ENCODE assay signal across 17 cellular contexts in the genomic region with DNA sequence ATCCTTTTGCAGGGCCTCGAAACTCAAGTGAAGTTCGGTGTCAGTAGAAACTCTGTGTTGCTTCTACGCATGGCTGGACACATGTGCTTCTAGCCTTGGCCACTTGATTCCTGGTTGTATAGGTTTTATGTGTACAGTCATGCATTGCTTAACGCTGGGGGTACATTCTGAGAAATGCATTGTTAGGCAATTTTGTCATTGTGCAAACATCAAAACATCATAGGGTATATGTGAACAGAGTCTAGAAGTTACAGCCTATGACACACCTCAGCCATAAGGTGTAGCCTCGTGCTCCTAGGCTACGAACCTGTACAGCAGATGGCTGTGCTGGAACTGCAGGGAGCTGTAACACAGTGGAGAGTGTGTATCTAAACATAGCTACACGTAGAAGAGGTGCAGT.
"Had no signal": no experiment of that assay in that cellular context is flagged by ENCODE, and none has a peak within 500 bp of the region (broad histone marks: within the 10 kb centered on the region; RNA-seq: fewer than 3 reads in every experiment).

No MANE protein-coding gene starts in this region.

- H3K27me3 Mint-ChIP-seq: stimulated activated naive CD8-positive, alpha-beta T cell treated with anti-CD3 and anti-CD28 coated beads, Interleukin-15, Interleukin-2, amounts not matched to agents 100 ng/mL and 50 ng/mL, for 24 hours had no signal

- H3K36me3 ChIP-seq: pancreas, prostate gland, spleen, tibial artery, upper lobe of right lung, vagina had no signal

- H3K9me3 Mint-ChIP-seq: natural killer cell; stimulated activated naive CD8-positive, alpha-beta T cell treated with anti-CD3 and anti-CD28 coated beads, Interleukin-15, Interleukin-2, amounts not matched to agents 100 ng/mL and 50 ng/mL, for 24 hours had no signal

- H3K27me3 ChIP-seq: pancreas, vagina had no signal

- H3K4me1 ChIP-seq: foreskin keratinocyte, prostate gland had no signal

- H3K9me3 ChIP-seq: pancreas, prostate gland, spleen, tibial artery, upper lobe of right lung, vagina had no signal

- DNase-seq: effector memory CD4-positive, alpha-beta T cell; foreskin keratinocyte; natural killer cell; nucleus accumbens; retina; spleen; stimulated activated CD4-positive, alpha-beta T cell treated with anti-CD3 and anti-CD28 coated beads, Interleukin-15, amount 100 ng/mL, for 24 hours; stimulated activated CD4-positive, alpha-beta T cell treated with anti-CD3 and anti-CD28 coated beads, Interleukin-1b, Interleukin-23, amount 100 ng/mL, for 48 hours; stimulated activated CD4-positive, alpha-beta T cell treated with anti-CD3 and anti-CD28 coated beads, Interleukin-4, amount 100 ng/mL, for 24 hours; tibial artery; upper lobe of right lung had no signal

- H3K4me3 ChIP-seq: pancreas, prostate gland, spleen, tibial artery, upper lobe of right lung, vagina had no signal

- ATAC-seq: natural killer cell; stimulated activated memory B cell treated with anti-CD40 and anti-IgM and Interleukin-4, amounts not matched to agents 10 μg/mL and 1 μg/mL and 100 μg/mL, for 72 hours; upper lobe of right lung had no signal

- H3K36me3 Mint-ChIP-seq: natural killer cell; stimulated activated memory B cell treated with anti-CD40 and anti-IgM and Interleukin-4, amounts not matched to agents 10 μg/mL and 1 μg/mL and 100 μg/mL, for 72 hours had no signal

- H3K27ac Mint-ChIP-seq: stimulated activated naive CD8-positive, alpha-beta T cell treated with anti-CD3 and anti-CD28 coated beads, Interleukin-15, Interleukin-2, amounts not matched to agents 100 ng/mL and 50 ng/mL, for 24 hours had no signal

- H3K4me3 Mint-ChIP-seq: natural killer cell; neural crest cell; stimulated activated memory B cell treated with anti-CD40 and anti-IgM and Interleukin-4, amounts not matched to agents 10 μg/mL and 1 μg/mL and 100 μg/mL, for 72 hours; stimulated activated naive CD8-positive, alpha-beta T cell treated with anti-CD3 and anti-CD28 coated beads, Interleukin-15, Interleukin-2, amounts not matched to agents 100 ng/mL and 50 ng/mL, for 24 hours had no signal

- H3K27ac ChIP-seq: foreskin keratinocyte, pancreas, prostate gland, spleen, tibial artery, upper lobe of right lung, vagina had no signal
